14 cellular contexts compared by ENCODE assay signal in the genomic region with DNA sequence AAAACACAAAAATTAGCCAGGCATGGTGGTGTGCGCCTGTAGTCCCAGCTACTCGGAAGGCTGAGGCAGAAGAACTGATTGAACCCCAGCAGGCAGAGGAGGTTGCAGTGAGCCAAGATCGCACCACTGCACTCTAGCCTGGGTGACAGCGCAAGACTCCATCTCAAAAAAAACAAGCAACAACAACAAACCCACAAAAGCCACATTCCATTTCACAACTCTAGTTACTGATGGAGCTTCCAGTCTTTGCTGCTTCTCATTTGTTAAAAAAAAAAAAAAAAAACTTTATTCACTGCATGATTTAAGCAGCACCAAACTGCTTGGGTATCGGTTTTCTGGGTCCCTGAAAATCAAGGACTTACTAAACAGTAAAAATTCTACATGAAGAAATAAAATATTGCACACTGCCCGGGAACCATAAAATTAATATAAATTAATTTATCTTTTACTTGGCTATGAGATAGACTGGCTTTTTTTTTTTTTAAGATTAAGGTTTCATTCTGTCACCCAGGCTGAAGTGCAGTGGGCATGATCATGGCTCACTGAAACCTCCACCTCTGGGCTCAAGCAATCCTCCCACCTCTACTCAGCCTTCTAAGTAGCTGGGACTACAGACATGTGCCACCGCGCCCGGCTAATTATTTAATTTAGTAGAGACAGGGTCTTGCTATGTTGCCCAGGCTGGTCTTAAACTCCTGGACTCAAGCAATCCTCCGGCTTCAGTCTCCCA. TPM values are rescaled to one million over a fixed set of nuclear protein-coding genes. Genes with fewer than 3 reads are reported as not detected.
DNase-seq lines count a peak whose midpoint lies in the region; ATAC-seq, FAIRE-seq and TF ChIP-seq lines count a peak whose summit lies in the region.
"Had no signal": no experiment of that assay in that cellular context is flagged by ENCODE, and none has a peak within 500 bp of the region (broad histone marks: within the 10 kb centered on the region; RNA-seq: fewer than 3 reads in every experiment).

No MANE protein-coding gene starts in this region.

- peaks cover 65% of the 10 kb centered on the region for H3K4me1 ChIP-seq in BLaER1
- H3K4me1 ChIP-seq in GM23338 (ENCODE audit: insufficient read depth), result peaks cover 29% of the 10 kb centered on the region
- peaks cover 22% of the 10 kb centered on the region for H3K4me1 ChIP-seq in HepG2 (ENCODE audit: insufficient read depth, low read length)
- H3K4me1 ChIP-seq: foreskin keratinocyte had no signal

- no peaks in the 10 kb centered on the region for H3K36me3 Mint-ChIP-seq in GM23338 (ENCODE audit: low read depth)

- ATAC-seq in GM23338 (no peak), HepG2 (no peak), HG02610 (IDR thresholded peaks at IDR 0.05; ENCODE audit: unreplicated experiment) (no peak)
- ATAC-seq: foreskin keratinocyte had no signal

- in situ Hi-C loops in HepG2 (cut with HindIII; ENCODE audit: extremely low pct_ligation_motif_present, low pct_unique_long_range_greater_than_20kb), result no loop called here

- no peak overlapping the region for H3K4me3 Mint-ChIP-seq in GM23338
- H3K4me3 Mint-ChIP-seq: dendritic cell treated with granulocyte-macrophage colony-stimulating factor and Interleukin-4, amounts not matched to agents 40 ng/mL and 50 ng/mL, for 4 days had no signal

- H3K4me2 ChIP-seq in BLaER1 (peak overlapping the region; percentile 14; the same call in 1 of the 2 replicates), GM23338 (no peak overlapping the region), HepG2 (ENCODE audit: low read depth, low read length) (no peak overlapping the region)

- peaks cover 91% of the 10 kb centered on the region for H4K20me1 ChIP-seq in BLaER1
- peaks cover 30% of the 10 kb centered on the region for H4K20me1 ChIP-seq in GM23338 (replicated peaks; ENCODE audit: insufficient read depth)
- H4K20me1 ChIP-seq in HepG2 (ENCODE audit: insufficient read depth, low read length), result no peaks in the 10 kb centered on the region; the same call in 1 of the 2 replicates

- no peak overlapping the region for H3K9ac ChIP-seq in BLaER1
- H3K9ac ChIP-seq in HepG2 (ENCODE audit: insufficient read depth, low read depth, low read length), result no peak overlapping the region

- H3K27ac ChIP-seq in BLaER1, result no peak overlapping the region
- H3K27ac ChIP-seq in GM23338 (ENCODE audit: low read depth), result peak overlapping the region; percentile 84; the same call in 1 of the 2 replicates
- H3K27ac ChIP-seq in HepG2 (ENCODE audit: extremely low read length, insufficient read depth, low read length), result no peak overlapping the region
- H3K27ac ChIP-seq: foreskin keratinocyte had no signal

- WGBS in HepG2 (ENCODE audit: low lambda C conversion rate), result 97% methylated on average over 10 of the region's 10 CpGs

- intact Hi-C loops in HepG2 (cut with micrococcal nuclease; ENCODE audit: unreplicated experiment), result no loop called here

- CTCF ChIA-PET in HepG2 (lab: Yijun Ruan, JAX; ENCODE audit: low intra/inter-chr PET ratio, low total read pairs), result no interaction called here

- TF ChIP-seq EP300 in HepG2 (IDR thresholded peaks at IDR 0.05; ENCODE audit: low read depth in 2 of 2, low read length in 2 of 2) (no peak), HepG2 (CRISPR knock-in tag; IDR thresholded peaks at IDR 0.05; ENCODE audit: borderline replicate concordance) (no peak)

- TF ChIP-seq CTCF in GM23338 (conservative IDR thresholded peaks at IDR 0.05; ENCODE audit: low read depth in 2 of 2), result no peak
- TF ChIP-seq CTCF in HepG2 (CRISPR knock-in tag; IDR thresholded peaks at IDR 0.05), result no peak

- H3K27me3 ChIP-seq in BLaER1 (no peaks in the 10 kb centered on the region), GM23338 (ENCODE audit: insufficient read depth) (no peaks in the 10 kb centered on the region), HepG2 (ENCODE audit: control insufficient read depth in 1 of 2, insufficient read depth in 2 of 2, low read length in 2 of 2) (no peaks in the 10 kb centered on the region)
- H3K27me3 ChIP-seq: foreskin keratinocyte had no signal

- FAIRE-seq in HepG2 (lab: Jason Lieb, UNC), result no peak
- FAIRE-seq: H54 had no signal

- H3K9me2 ChIP-seq in GM23338 (ENCODE audit: insufficient read depth), result no peaks in the 10 kb centered on the region

- no TSS peak for BruUV-seq in HepG2 (replicated peaks; lab: Mats Ljungman, UMichigan)

- no peaks in the 10 kb centered on the region for H3K9me3 Mint-ChIP-seq in GM23338
- H3K9me3 Mint-ChIP-seq: dendritic cell treated with granulocyte-macrophage colony-stimulating factor and Interleukin-4, amounts not matched to agents 40 ng/mL and 50 ng/mL, for 4 days had no signal

- no peaks in the 10 kb centered on the region for H3K9me3 ChIP-seq in BLaER1
- no peaks in the 10 kb centered on the region for H3K9me3 ChIP-seq in HepG2 (ENCODE audit: low read length)

- H3K4me3 ChIP-seq in BLaER1 (no peak overlapping the region), GM23338 (no peak overlapping the region), HepG2 (replicated peaks in 1 of 3; ENCODE audit: insufficient read depth in 1 of 3, low read depth in 2 of 3, low read length in 3 of 3) (no peak overlapping the region)

- no peak for TF ChIP-seq POLR2A in HepG2 (IDR thresholded peaks at IDR 0.05; ENCODE audit: insufficient read depth in 1 of 2, low read depth in 2 of 2, low read length in 2 of 2)

- H2AFZ ChIP-seq in GM23338, result no peak overlapping the region
- H2AFZ ChIP-seq in HepG2 (ENCODE audit: low read length), result no peak overlapping the region

- peak overlapping the region; percentile 77 for H3K27ac Mint-ChIP-seq in GM23338
- H3K27ac Mint-ChIP-seq: dendritic cell treated with granulocyte-macrophage colony-stimulating factor and Interleukin-4, amounts not matched to agents 40 ng/mL and 50 ng/mL, for 4 days had no signal

- no peak for DNase-seq in GM23338 (ENCODE audit: low spot score)
- DNase-seq in SKM-1 treated with dmso at 0.1 percent for 144 hours (lab: John Stamatoyannopoulos, UW; ENCODE audit: unreplicated experiment), result peak; percentile 71
- no peak for DNase-seq in HepG2 (ENCODE audit: low spot score)
- DNase-seq in iPS-NIHi7 (ENCODE audit: extremely low spot score), result no peak
- DNase-seq in Kasumi-1 (lab: John Stamatoyannopoulos, UW), result no peak
- no peak for DNase-seq in SW480 (ENCODE audit: low spot score)
- DNase-seq: activated CD4-positive, CD25-positive, alpha-beta regulatory T cell; COR-L47; foreskin keratinocyte; kidney glomerular epithelial cell had no signal

- no peaks in the 10 kb centered on the region for H3K36me3 ChIP-seq in BLaER1
- H3K36me3 ChIP-seq in GM23338 (ENCODE audit: insufficient read depth), result no peaks in the 10 kb centered on the region
- no peaks in the 10 kb centered on the region for H3K36me3 ChIP-seq in HepG2 (replicated peaks in 1 of 2; ENCODE audit: control insufficient read depth in 1 of 2, insufficient read depth in 2 of 2, low read length in 2 of 2)

- peaks cover 7% of the 10 kb centered on the region for H3K27me3 Mint-ChIP-seq in GM23338 (ENCODE audit: insufficient read depth, low read depth, poor library complexity)
- H3K27me3 Mint-ChIP-seq: dendritic cell treated with granulocyte-macrophage colony-stimulating factor and Interleukin-4, amounts not matched to agents 40 ng/mL and 50 ng/mL, for 4 days had no signal

- H3K79me2 ChIP-seq in GM23338 (replicated peaks; ENCODE audit: insufficient read depth) (peaks cover 96% of the 10 kb centered on the region), HepG2 (ENCODE audit: insufficient read depth, low read length) (peaks cover 25% of the 10 kb centered on the region)

- no peaks in the 10 kb centered on the region for H3F3A ChIP-seq in GM23338 (replicated peaks; ENCODE audit: low read depth)

- POLR2A ChIA-PET in HepG2 (lab: Yijun Ruan, JAX), result no interaction called here

- no peak for TF ChIP-seq RAD21 in HepG2 (CRISPR knock-in tag; IDR thresholded peaks at IDR 0.05)

- H3K4me1 Mint-ChIP-seq in GM23338, result peaks cover 28% of the 10 kb centered on the region

TF ChIP-seq in GM23338, 12 proteins besides CTCF, POLR2A, EP300 and RAD21 (continues in another document):
- TF ChIP-seq STAT1 (IDR thresholded peaks at IDR 0.05; ENCODE audit: unreplicated experiment) (no peak), POLR2AphosphoS5 (IDR thresholded peaks at IDR 0.05; ENCODE audit: low read depth) (no peak), ZNF331 (CRISPR knock-in tag; IDR thresholded peaks at IDR 0.05; ENCODE audit: low read depth) (no peak), EZH2phosphoT487 (IDR thresholded peaks at IDR 0.05; ENCODE audit: unreplicated experiment) (no peak)

TF ChIP-seq in HepG2, 621 proteins besides CTCF, POLR2A, EP300 and RAD21:
- no peak for TF ChIP-seq NFATC3 (CRISPR knock-in tag; IDR thresholded peaks at IDR 0.05)
- peak; percentile 45; the same call in 1 of the 2 replicates for TF ChIP-seq ZNF121 (CRISPR knock-in tag; IDR thresholded peaks at IDR 0.05)

RNA-seq across cellular contexts. Expression of a gene that starts 42.0 kb away (rescaled TPM):
- total RNA-seq in GM23338 (2014; rRNA removed; shearing (Covaris generic)), result 66.3 and 85.4 TPM in 2 replicates
- 73.0 and 91.5 TPM in 2 replicates for polyA plus RNA-seq in GM23338 (2016; fragmentation: Nextera tagmentation; extraction: Ambion mirVana)
- 22.3 and 31.5 TPM in 2 replicates for total RNA-seq in HepG2 (2016; rRNA removed; fragmentation: Illumina TruSeq; extraction: Trizol)
- 9.1 and 9.5 TPM in 2 replicates for total RNA-seq in HepG2 (2016; cell fraction: cytosol; rRNA removed; fragmentation: Illumina TruSeq; extraction: Trizol; ENCODE audit: low read depth)
- total RNA-seq in HepG2 (2016; cell fraction: insoluble cytoplasmic fraction; rRNA removed; fragmentation: Illumina TruSeq; extraction: Trizol), result 21.0 and 28.4 TPM in 2 replicates
- total RNA-seq in HepG2 (2016; cell fraction: membrane; rRNA removed; fragmentation: Illumina TruSeq; extraction: Trizol), result 12.6 and 15.9 TPM in 2 replicates
- total RNA-seq in HepG2 (2016; cell fraction: nucleus; rRNA removed; fragmentation: Illumina TruSeq; extraction: Trizol), result 26.1 and 28.5 TPM in 2 replicates
- polyA plus RNA-seq in HepG2 (2011; rRNA removed), result 9.5 and 10.1 TPM in 2 replicates
- 4.8 and 6.4 TPM in 2 replicates for polyA plus RNA-seq in HepG2 (2011; cell fraction: cytosol; rRNA removed)
- 7.4 and 10.5 TPM in 2 replicates for polyA plus RNA-seq in HepG2 (2011; cell fraction: nucleus; rRNA removed)
- polyA plus RNA-seq in HepG2 (2012), result 18.8 and 19.8 TPM in 2 replicates
- 2.7 and 3.3 TPM in 2 replicates for polyA plus RNA-seq in HepG2 (2016; cell fraction: cytosol; fragmentation: Illumina TruSeq; extraction: Trizol; ENCODE audit: low read depth)
- polyA plus RNA-seq in HepG2 (2016; cell fraction: insoluble cytoplasmic fraction; fragmentation: Illumina TruSeq; extraction: Trizol; ENCODE audit: low read depth), result 29.0 and 30.2 TPM in 2 replicates
- polyA plus RNA-seq in HepG2 (2016; cell fraction: membrane; fragmentation: Illumina TruSeq; extraction: Trizol; ENCODE audit: low read depth), result 7.4 and 8.2 TPM in 2 replicates
- 24.8 and 26.1 TPM in 2 replicates for polyA plus RNA-seq in HepG2 (2016; cell fraction: nucleus; fragmentation: Illumina TruSeq; extraction: Trizol; ENCODE audit: insufficient read depth, low read depth)
- polyA minus RNA-seq in HepG2 (2011; rRNA and poly(A)+ RNA removed; ENCODE audit: low replicate concordance), result 6.8 and 12.0 TPM in 2 replicates
- polyA minus RNA-seq in HepG2 (2011; cell fraction: cytosol; rRNA and poly(A)+ RNA removed), result 10.2 and 13.7 TPM in 2 replicates
- polyA minus RNA-seq in HepG2 (2011; cell fraction: nucleus; rRNA and poly(A)+ RNA removed), result 32.6 and 37.0 TPM in 2 replicates
